16 cellular contexts compared by ENCODE assay signal in the genomic region with DNA sequence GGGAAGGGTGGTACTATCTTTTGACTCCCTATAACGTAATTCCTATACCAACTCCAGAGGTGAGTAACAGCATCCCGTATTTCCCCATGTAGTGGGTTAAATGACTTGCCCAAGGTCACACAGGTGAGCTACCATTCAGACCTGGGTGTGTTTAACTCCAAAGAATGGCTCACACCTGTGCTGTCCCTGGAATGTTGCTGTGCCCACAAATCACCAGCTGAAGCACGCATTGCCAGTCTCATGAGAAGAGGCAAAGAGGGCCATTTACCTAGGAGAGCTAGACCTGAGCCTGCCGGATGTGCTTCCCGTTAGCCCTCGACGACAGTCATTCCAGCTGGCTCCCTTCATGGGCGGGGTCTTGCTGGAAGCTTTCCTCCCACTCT.
DNase-seq lines count a peak whose midpoint lies in the region; ATAC-seq lines count a peak whose summit lies in the region.
"Had no signal": no experiment of that assay in that cellular context is flagged by ENCODE, and none has a peak within 500 bp of the region (broad histone marks: within the 10 kb centered on the region; RNA-seq: fewer than 3 reads in every experiment).

No MANE protein-coding gene starts in this region.

- no peaks in the 10 kb centered on the region for H3K4me1 Mint-ChIP-seq in CD4-positive, alpha-beta memory T cell

- H3K27ac Mint-ChIP-seq in CD4-positive, alpha-beta memory T cell, result no peak overlapping the region

- POLR2A ChIA-PET in CD4-positive, alpha-beta memory T cell (lab: Charles Lee; ENCODE audit: partially characterized antibody), result no interaction called here

- CTCF ChIA-PET in CD4-positive, alpha-beta memory T cell (lab: Charles Lee; ENCODE audit: partially characterized antibody), result interaction anchor here (1.1 to 1.3 kb wide), 2 partner anchors 14 to 22 kb away, joined by 3 read pairs; no protein-coding TSS in a partner anchor

- H3K4me3 Mint-ChIP-seq in CD4-positive, alpha-beta memory T cell, result no peak overlapping the region

- H3K4me1 ChIP-seq in CD4-positive, alpha-beta memory T cell (ENCODE audit: insufficient read depth, low read length), result no peaks in the 10 kb centered on the region
- H3K4me1 ChIP-seq: BE2C, SJSA1 had no signal

- H3K9me3 Mint-ChIP-seq in CD4-positive, alpha-beta memory T cell, result peaks cover 0 to 16% (median 6%) of the 10 kb centered on the region in 8 donors

- H3K4me3 ChIP-seq in CD4-positive, alpha-beta memory T cell (ENCODE audit: low read length in 2 of 2), result no peak overlapping the region
- H3K4me3 ChIP-seq: SJSA1 had no signal

- peaks cover 3% of the 10 kb centered on the region for H3K27me3 ChIP-seq in CD4-positive, alpha-beta memory T cell (ENCODE audit: insufficient read depth, low read length)
- H3K27me3 ChIP-seq: SJSA1 had no signal

- H3K27me3 Mint-ChIP-seq in CD4-positive, alpha-beta memory T cell, result peaks cover 9 to 18% of the 10 kb centered on the region in 2 donors

- no peaks in the 10 kb centered on the region for H3K36me3 Mint-ChIP-seq in CD4-positive, alpha-beta memory T cell

- H3K27ac ChIP-seq in epithelial cell of prostate, result peak overlapping the region; percentile 18
- H3K27ac ChIP-seq in CD4-positive, alpha-beta memory T cell (ENCODE audit: low read depth, low read length), result no peak overlapping the region
- H3K27ac ChIP-seq: SJSA1 had no signal

- peaks cover 0 to 5% of the 10 kb centered on the region in 2 donors for H3K9me3 ChIP-seq in CD4-positive, alpha-beta memory T cell (ENCODE audit: control insufficient read depth in 1 of 2, low read length in 2 of 2)
- H3K9me3 ChIP-seq: BE2C, SJSA1 had no signal

- ATAC-seq in HG03135 (IDR thresholded peaks at IDR 0.05; ENCODE audit: unreplicated experiment), result no peak

- intact Hi-C loops in CD4-positive, alpha-beta memory T cell (cut with micrococcal nuclease), result no loop called here

- H3K36me3 ChIP-seq in CD4-positive, alpha-beta memory T cell (ENCODE audit: insufficient read depth, low read length), result no peaks in the 10 kb centered on the region
- H3K36me3 ChIP-seq: BE2C, SJSA1 had no signal

- peak; percentile 78 for DNase-seq in COLO668 (lab: John Stamatoyannopoulos, UW; ENCODE audit: unreplicated experiment)
- peak; percentile 35 for DNase-seq in Daoy (ENCODE audit: low read depth)
- DNase-seq in NCI-H69 (lab: John Stamatoyannopoulos, UW), result peak; percentile 19
- peak; percentile 24 for DNase-seq in epithelial cell of prostate (ENCODE audit: low read depth, low spot score)
- no peak for DNase-seq in cerebellar cortex (ENCODE audit: low spot score)
- no peak for DNase-seq in CD4-positive, alpha-beta memory T cell
- DNase-seq: BE2C, DND-41, GF-D8, Karpas-422, NCI-H1105 treated with DMSO at 0.1 percent for 48 hours, NCI-H2081, NCI-H2227 treated with DMSO at 0.1 percent for 48 hours, SW 1271 had no signal

Comparison
In these comparisons a context has a peak if more than half of its experiments do, and no peak if none do; other contexts are left out.
1. DNase-seq: peak in COLO668 (single experiment), Daoy (single experiment), NCI-H69 (single experiment) and epithelial cell of prostate (single experiment); none in cerebellar cortex (single experiment) and CD4-positive, alpha-beta memory T cell (0 of 5).